In genomic region chr2:220162320-220162719, GRCh38 we compare ENCODE assay signal across 24 cellular contexts.
DNase-seq lines count a peak whose midpoint lies in the region; ATAC-seq and TF ChIP-seq lines count a peak whose summit lies in the region.
"Had no signal": no experiment of that assay in that cellular context is flagged by ENCODE, and none has a peak within 500 bp of the region (broad histone marks: within the 10 kb centered on the region; RNA-seq: fewer than 3 reads in every experiment).

No MANE protein-coding gene starts in this region.

- no peaks in the 10 kb centered on the region for H3K27me3 ChIP-seq in PC-3 (ENCODE audit: low read length)

- DNase-seq in GM04504 (ENCODE audit: low read depth), result peak; percentile 30
- peak; percentile 44 for DNase-seq in PC-3
- DNase-seq in fibroblast of peridontal ligament (ENCODE audit: extremely low read depth), result peak; percentile 61
- DNase-seq in sciatic nerve (ENCODE audit: low spot score), result no peak
- DNase-seq in AG08396 (ENCODE audit: low spot score), result no peak
- no peak for DNase-seq in amygdala (lab: John Stamatoyannopoulos, UW)
- DNase-seq: activated CD4-positive, alpha-beta T cell treated with anti-CD3 and anti-CD28 coated beads, Interleukin-2, amount 10 ng/mL, durations not matched to agents 7 days and 5 days; activated naive CD8-positive, alpha-beta T cell treated with anti-CD3 and anti-CD28 coated beads for 36 hours; CD8-positive, alpha-beta memory T cell; GF-D8; islet precursor cell; NCI-H1105 treated with DMSO at 0.1 percent for 48 hours; NCI-H2081 treated with DMSO at 0.1 percent for 48 hours; NCI-H524 treated with DMSO at 0.1 percent for 48 hours; small intestine; stimulated activated naive B cell treated with anti-CD40 and anti-IgM and Interleukin-4, amounts not matched to agents 10 μg/mL and 1 μg/mL and 100 μg/mL, for 72 hours; T-helper 17 cell had no signal

- no peak overlapping the region for H3K4me3 ChIP-seq in PC-3 (ENCODE audit: low read length)
- H3K4me3 ChIP-seq: coronary artery, GM12878, prostate gland, SK-N-MC had no signal

- H3K4me1 ChIP-seq in PC-3 (ENCODE audit: insufficient read depth, low read length), result no peaks in the 10 kb centered on the region
- H3K4me1 ChIP-seq: prostate gland had no signal

- CTCF ChIA-PET in PC-3 (lab: Charles Lee), result no interaction called here

- no TSS peak for BruUV-seq in PC-3 (replicated peaks; lab: Mats Ljungman, UMichigan)

- H3K9ac ChIP-seq in PC-3 (ENCODE audit: low read length), result no peak overlapping the region

- no peak overlapping the region for H3K27ac ChIP-seq in PC-3 (ENCODE audit: low read length)
- H3K27ac ChIP-seq: coronary artery, prostate gland, SK-N-MC had no signal

- no peaks in the 10 kb centered on the region for H3K79me2 ChIP-seq in PC-3 (ENCODE audit: low read length)

- no peaks in the 10 kb centered on the region for H3F3A ChIP-seq in PC-3 (ENCODE audit: low read length, unreplicated experiment)

- H2AFZ ChIP-seq in PC-3 (ENCODE audit: low read length), result no peak overlapping the region

- no peak for TF ChIP-seq CTCF in PC-3 (conservative IDR thresholded peaks at IDR 0.05; ENCODE audit: low read depth, low read length)

- no peak for ATAC-seq in PC-3
- ATAC-seq in sciatic nerve, result peak; percentile 64
- ATAC-seq in GM19324 (IDR thresholded peaks at IDR 0.05; ENCODE audit: low FRiP score, unreplicated experiment), result no peak
- no peak for ATAC-seq in HG02970 (IDR thresholded peaks at IDR 0.05; ENCODE audit: low FRiP score, unreplicated experiment)
- ATAC-seq: GM12878; HepG2; stimulated activated naive B cell treated with anti-CD40 and anti-IgM and Interleukin-4, amounts not matched to agents 10 μg/mL and 1 μg/mL and 100 μg/mL, for 72 hours; T-helper 17 cell had no signal

- H3K9me3 ChIP-seq in PC-3 (ENCODE audit: low read length), result no peaks in the 10 kb centered on the region
- H3K9me3 ChIP-seq: prostate gland had no signal

- no peaks in the 10 kb centered on the region for H4K20me1 ChIP-seq in PC-3 (ENCODE audit: low read length)

- POLR2A ChIA-PET in PC-3 (lab: Charles Lee; ENCODE audit: unreplicated experiment), result no interaction called here

- H3K4me2 ChIP-seq in PC-3 (ENCODE audit: low read length), result no peak overlapping the region

- no peaks in the 10 kb centered on the region for H3K36me3 ChIP-seq in PC-3 (ENCODE audit: low read depth, low read length)
- H3K36me3 ChIP-seq: prostate gland had no signal

- intact Hi-C loops in PC-3 (cut with micrococcal nuclease) (no loop called here), sciatic nerve (cut with DNase I) (no loop called here)

- no peaks in the 10 kb centered on the region for H3K9me2 ChIP-seq in PC-3 (replicated peaks; ENCODE audit: low read length)

Comparison
In these comparisons a context has a peak if more than half of its experiments do, and no peak if none do; other contexts are left out.
1. DNase-seq: peak in GM04504 (single experiment), PC-3 (single experiment) and fibroblast of peridontal ligament (single experiment); none in sciatic nerve (single experiment), AG08396 (single experiment) and amygdala (0 of 56).